Comparison of ENCODE assay signal across 18 cellular contexts in genomic region chr18:5064846-5065245, GRCh38.
DNase-seq lines count a peak whose midpoint lies in the region; ATAC-seq and TF ChIP-seq lines count a peak whose summit lies in the region.
"Had no signal": no experiment of that assay in that cellular context is flagged by ENCODE, and none has a peak within 500 bp of the region (broad histone marks: within the 10 kb centered on the region; RNA-seq: fewer than 3 reads in every experiment).

No MANE protein-coding gene starts in this region.

- H3K9ac ChIP-seq in IMR-90 (ENCODE audit: low read depth, low read length) (no peak overlapping the region), SK-N-MC (ENCODE audit: insufficient read length) (no peak overlapping the region)

- no peak overlapping the region for H3K23ac ChIP-seq in IMR-90 (ENCODE audit: low read depth, low read length)

- H2AFZ ChIP-seq in IMR-90 (replicated peaks; ENCODE audit: low read length, poor library complexity) = no peak overlapping the region

- H3K9me1 ChIP-seq in IMR-90 (ENCODE audit: insufficient read depth, low read length) = no peaks in the 10 kb centered on the region

- H3K4me1 Mint-ChIP-seq in activated CD8-positive, alpha-beta memory T cell treated with anti-CD3 and anti-CD28 coated beads, Interleukin-2, amount 10 ng/mL, durations not matched to agents 7 days and 5 days = no peaks in the 10 kb centered on the region
- H3K4me1 Mint-ChIP-seq: CD4-positive, CD25-positive, alpha-beta regulatory T cell; CD8-positive, alpha-beta memory T cell had no signal

- H2AK9ac ChIP-seq in IMR-90 (replicated peaks; ENCODE audit: low read depth, low read length, poor library complexity) = no peak overlapping the region

- no peak for TF ChIP-seq RAD21 in IMR-90 (IDR thresholded peaks at IDR 0.05; ENCODE audit: low read length)

- H3K4me2 ChIP-seq in IMR-90 (ENCODE audit: low read depth, low read length) = no peak overlapping the region

- POLR2A ChIA-PET in IMR-90 (lab: Charles Lee; ENCODE audit: unreplicated experiment) = no interaction called here

- no peak overlapping the region for H4K5ac ChIP-seq in IMR-90 (ENCODE audit: low read depth, low read length)

- no peak overlapping the region for H3K56ac ChIP-seq in IMR-90 (ENCODE audit: extremely low read depth, insufficient read depth, low read length)

- H4K91ac ChIP-seq in IMR-90 (ENCODE audit: insufficient read depth, low read depth, low read length) = no peak overlapping the region

- no TSS peak for BruUV-seq in IMR-90 (replicated peaks; lab: Mats Ljungman, UMichigan)

- no peak overlapping the region for H3K14ac ChIP-seq in IMR-90 (replicated peaks; ENCODE audit: low read depth, low read length)

- H2BK120ac ChIP-seq in IMR-90 (ENCODE audit: low read depth, low read length) = no peak overlapping the region

- no peaks in the 10 kb centered on the region; the same call in 1 of the 2 replicates for H3K9me3 ChIP-seq in IMR-90 (ENCODE audit: control insufficient read depth, insufficient read depth, low read length)
- H3K9me3 ChIP-seq in SK-N-MC (ENCODE audit: low read depth, low read length) = no peaks in the 10 kb centered on the region
- H3K9me3 ChIP-seq: BE2C, HAP-1 had no signal

- H3K4me3 ChIP-seq in IMR-90 (ENCODE audit: insufficient read depth, low read depth, low read length) (no peak overlapping the region), SK-N-MC (no peak overlapping the region)
- H3K4me3 ChIP-seq: HAP-1, K562 had no signal

- no peak overlapping the region for H3K4ac ChIP-seq in IMR-90 (ENCODE audit: low read depth, low read length)

- DNase-seq in IMR-90 (no peak), SK-N-MC (ENCODE audit: low read depth, low spot score) (peak; percentile 59), iris pigment epithelial cell (ENCODE audit: low read depth) (peak; percentile 1), GF-D8 (lab: John Stamatoyannopoulos, UW) (no peak)
- DNase-seq in activated naive CD4-positive, alpha-beta T cell treated with anti-CD3 and anti-CD28 coated beads, Interleukin-2, amount 50 U/mL, for 72 hours (ENCODE audit: low spot score in 2 of 2) = no peak
- DNase-seq in activated CD8-positive, alpha-beta memory T cell treated with anti-CD3 and anti-CD28 coated beads, Interleukin-2, amount 10 ng/mL, durations not matched to agents 7 days and 5 days = no peak
- DNase-seq: ACHN; BE2C; C1 segment of cervical spinal cord; CD4-positive, CD25-positive, alpha-beta regulatory T cell; CD8-positive, alpha-beta memory T cell; COR-L47; DMS 273 treated with DMSO at 0.1 percent for 48 hours; DMS53; DND-41; EL had no signal

- H3K36me3 ChIP-seq in IMR-90 (ENCODE audit: control insufficient read depth, insufficient read depth, low read length) = no peaks in the 10 kb centered on the region
- H3K36me3 ChIP-seq in SK-N-MC (ENCODE audit: insufficient read depth, low read length) = no peaks in the 10 kb centered on the region
- H3K36me3 ChIP-seq: BE2C, HAP-1 had no signal

- H4K20me1 ChIP-seq in IMR-90 (ENCODE audit: insufficient read depth, low read length) = no peaks in the 10 kb centered on the region

- WGBS in IMR-90 (ENCODE audit: extremely low coverage in 2 of 2, insufficient read length in 1 of 2), 2 experiments = no CpG with 5 or more reads among the region's 3 CpGs

- dilution Hi-C loops in IMR-90 (cut with HindIII; ENCODE audit: low sequenced_read_pairs, unreplicated experiment) = no loop called here

- no peak overlapping the region for H3K4me3 Mint-ChIP-seq in activated CD8-positive, alpha-beta memory T cell treated with anti-CD3 and anti-CD28 coated beads, Interleukin-2, amount 10 ng/mL, durations not matched to agents 7 days and 5 days
- H3K4me3 Mint-ChIP-seq: CD4-positive, CD25-positive, alpha-beta regulatory T cell; CD8-positive, alpha-beta memory T cell had no signal

- no peak overlapping the region for H4K8ac ChIP-seq in IMR-90 (ENCODE audit: low read depth in 2 of 2, low read length in 2 of 2)

- H3K36me3 Mint-ChIP-seq in activated naive CD4-positive, alpha-beta T cell treated with anti-CD3 and anti-CD28 coated beads, Interleukin-2, amount 50 U/mL, for 72 hours = no peaks in the 10 kb centered on the region
- no peaks in the 10 kb centered on the region for H3K36me3 Mint-ChIP-seq in activated CD8-positive, alpha-beta memory T cell treated with anti-CD3 and anti-CD28 coated beads, Interleukin-2, amount 10 ng/mL, durations not matched to agents 7 days and 5 days
- H3K36me3 Mint-ChIP-seq: CD4-positive, CD25-positive, alpha-beta regulatory T cell had no signal

- H3K27ac Mint-ChIP-seq in activated naive CD4-positive, alpha-beta T cell treated with anti-CD3 and anti-CD28 coated beads, Interleukin-2, amount 50 U/mL, for 72 hours = no peak overlapping the region
- no peak overlapping the region for H3K27ac Mint-ChIP-seq in activated CD8-positive, alpha-beta memory T cell treated with anti-CD3 and anti-CD28 coated beads, Interleukin-2, amount 10 ng/mL, durations not matched to agents 7 days and 5 days
- H3K27ac Mint-ChIP-seq: CD4-positive, CD25-positive, alpha-beta regulatory T cell; CD8-positive, alpha-beta memory T cell had no signal

- TF ChIP-seq POLR2A in IMR-90 (IDR thresholded peaks at IDR 0.05; ENCODE audit: low read depth, low read length) = no peak

- in situ Hi-C loops in IMR-90 (cut with MboI; ENCODE audit: low sequenced_read_pairs) = no loop called here

- no peak overlapping the region for H3K18ac ChIP-seq in IMR-90 (ENCODE audit: low read depth, low read length)

- no peak overlapping the region for H2BK15ac ChIP-seq in IMR-90 (ENCODE audit: low read depth, low read length)

- H3K27ac ChIP-seq in IMR-90 (ENCODE audit: insufficient read depth, low read length) (no peak overlapping the region), SK-N-MC (peak overlapping the region; percentile 36; the same call in 1 of the 2 replicates)

- H3K9me3 Mint-ChIP-seq in activated naive CD4-positive, alpha-beta T cell treated with anti-CD3 and anti-CD28 coated beads, Interleukin-2, amount 50 U/mL, for 72 hours = no peaks in the 10 kb centered on the region
- H3K9me3 Mint-ChIP-seq in activated CD8-positive, alpha-beta memory T cell treated with anti-CD3 and anti-CD28 coated beads, Interleukin-2, amount 10 ng/mL, durations not matched to agents 7 days and 5 days (ENCODE audit: low read depth) = no peaks in the 10 kb centered on the region
- H3K9me3 Mint-ChIP-seq: CD8-positive, alpha-beta memory T cell had no signal

- CTCF ChIA-PET in IMR-90 (lab: Yijun Ruan, JAX) = no interaction called here
- CTCF ChIA-PET in activated CD8-positive, alpha-beta memory T cell treated with anti-CD3 and anti-CD28 coated beads, Interleukin-2, amount 10 ng/mL, durations not matched to agents 7 days and 5 days (lab: Charles Lee) = no interaction called here

- H2AK5ac ChIP-seq in IMR-90 (ENCODE audit: low read depth, low read length) = no peak overlapping the region

- no peaks in the 10 kb centered on the region for H3K27me3 Mint-ChIP-seq in activated CD8-positive, alpha-beta memory T cell treated with anti-CD3 and anti-CD28 coated beads, Interleukin-2, amount 10 ng/mL, durations not matched to agents 7 days and 5 days
- H3K27me3 Mint-ChIP-seq: CD4-positive, CD25-positive, alpha-beta regulatory T cell had no signal

- no peak for TF ChIP-seq CTCF in IMR-90 (conservative IDR thresholded peaks at IDR 0.05; ENCODE audit: low read depth, low read length)

- no peaks in the 10 kb centered on the region for H3K79me1 ChIP-seq in IMR-90 (ENCODE audit: low read depth in 1 of 2, low read length in 2 of 2)

- intact Hi-C loops in IMR-90 (cut with micrococcal nuclease) = no loop called here

- ATAC-seq in IMR-90 (ENCODE audit: low read depth) = no peak
- no peak for ATAC-seq in activated naive CD4-positive, alpha-beta T cell treated with anti-CD3 and anti-CD28 coated beads, Interleukin-2, amount 50 U/mL, for 72 hours
- no peak for ATAC-seq in activated CD8-positive, alpha-beta memory T cell treated with anti-CD3 and anti-CD28 coated beads, Interleukin-2, amount 10 ng/mL, durations not matched to agents 7 days and 5 days
- ATAC-seq: K562 had no signal

- no peak overlapping the region for H2BK20ac ChIP-seq in IMR-90 (ENCODE audit: low read depth, low read length)

- no peak overlapping the region for H2BK5ac ChIP-seq in IMR-90 (ENCODE audit: low read depth, low read length, poor library complexity, severe bottlenecking)

- no peaks in the 10 kb centered on the region for H3K4me1 ChIP-seq in IMR-90 (ENCODE audit: control insufficient read depth, insufficient read depth, low read length)
- H3K4me1 ChIP-seq: BE2C, HAP-1 had no signal

- H3K27me3 ChIP-seq in IMR-90 (ENCODE audit: control insufficient read depth, insufficient read depth, low read length) = no peaks in the 10 kb centered on the region
- H3K27me3 ChIP-seq: BE2C had no signal

TF ChIP-seq in IMR-90, 13 proteins besides CTCF, POLR2A, EP300 and RAD21:
- TF ChIP-seq CEBPB (IDR thresholded peaks at IDR 0.05; ENCODE audit: low read depth, low read length) = peak; percentile 58
- TF ChIP-seq RFX5 (IDR thresholded peaks at IDR 0.05; ENCODE audit: low read depth, low read length) = no peak
TF ChIP-seq in IMR-90: peak in this region for 1.

Comparison
In these comparisons a context has a peak if more than half of its experiments do, and no peak if none do; other contexts are left out.
1. DNase-seq: peak in SK-N-MC (single experiment) and iris pigment epithelial cell (single experiment); none in IMR-90 (single experiment), activated naive CD4-positive, alpha-beta T cell treated with anti-CD3 and anti-CD28 coated beads, Interleukin-2, amount 50 U/mL, for 72 hours (0 of 2), GF-D8 (single experiment) and activated CD8-positive, alpha-beta memory T cell treated with anti-CD3 and anti-CD28 coated beads, Interleukin-2, amount 10 ng/mL, durations not matched to agents 7 days and 5 days (single experiment).